Comparison of ENCODE assay signal across 1 cellular context in genomic region chr4:94463771-94464170, GRCh38.
TF ChIP-seq lines count a peak whose summit lies in the region.

No MANE protein-coding gene starts in this region.

TF ChIP-seq in HepG2, 621 proteins besides CTCF, POLR2A, EP300 and RAD21:
- TF ChIP-seq HMG20B (CRISPR knock-in tag; conservative IDR thresholded peaks at IDR 0.05) (no peak), ZNF710 (CRISPR knock-in tag; IDR thresholded peaks at IDR 0.05; ENCODE audit: borderline replicate concordance) (no peak), MAZ (IDR thresholded peaks at IDR 0.05; ENCODE audit: borderline replicate concordance, low read depth, low read length) (no peak), MAZ (CRISPR knock-in tag; IDR thresholded peaks at IDR 0.05; ENCODE audit: low read depth) (no peak), ZNF3 (CRISPR knock-in tag; IDR thresholded peaks at IDR 0.05) (no peak)
